ENCODE assay signal across 27 cellular contexts in genomic region chr14:34065222-34065621, GRCh38.
"Had no signal": no experiment of that assay in that cellular context is flagged by ENCODE, and none has a peak within 500 bp of the region (broad histone marks: within the 10 kb centered on the region; RNA-seq: fewer than 3 reads in every experiment).

No MANE protein-coding gene starts in this region.

- H3K36me3 ChIP-seq: esophagus squamous epithelium, gastroesophageal sphincter, lower lobe of right lung, neural progenitor cell, ovary, spleen had no signal

- H3K4me3 Mint-ChIP-seq: dendritic cell treated with granulocyte-macrophage colony-stimulating factor and Interleukin-4, amounts not matched to agents 40 ng/mL and 50 ng/mL, for 4 days; effector memory CD8-positive, alpha-beta T cell; memory B cell; natural killer cell treated with Interleukin-12 subunit alpha and Interleukin-12 subunit beta and Interleukin-15 and Interleukin-18, amount 100 ng/mL, for 72 hours; neural progenitor cell; stimulated activated naive B cell treated with anti-CD40 and anti-IgM and Interleukin-4, amounts not matched to agents 10 μg/mL and 1 μg/mL and 100 μg/mL, for 72 hours; stimulated activated naive CD8-positive, alpha-beta T cell treated with anti-CD3 and anti-CD28 coated beads, Interleukin-15, amount 100 ng/mL, for 72 hours; type B pancreatic cell had no signal

- H3K27ac ChIP-seq: epithelial cell of prostate, esophagus squamous epithelium, lower lobe of right lung, neural progenitor cell, ovary, spleen, testis had no signal

- H3K36me3 Mint-ChIP-seq: memory B cell; natural killer cell treated with Interleukin-12 subunit alpha and Interleukin-12 subunit beta and Interleukin-15 and Interleukin-18, amount 100 ng/mL, for 72 hours; neural progenitor cell; stimulated activated naive B cell treated with anti-CD40 and anti-IgM and Interleukin-4, amounts not matched to agents 10 μg/mL and 1 μg/mL and 100 μg/mL, for 72 hours; type B pancreatic cell had no signal

- H3K4me1 ChIP-seq: lower lobe of right lung, testis had no signal

- H3K27me3 ChIP-seq: gastroesophageal sphincter, ovary, testis had no signal

- ATAC-seq: effector memory CD8-positive, alpha-beta T cell; gastroesophageal sphincter; left lobe of liver; lower lobe of right lung; natural killer cell treated with Interleukin-12 subunit alpha and Interleukin-12 subunit beta and Interleukin-15 and Interleukin-18, amount 100 ng/mL, for 72 hours; sciatic nerve; stimulated activated naive B cell treated with anti-CD40 and anti-IgM and Interleukin-4, amounts not matched to agents 10 μg/mL and 1 μg/mL and 100 μg/mL, for 72 hours; stimulated activated naive CD8-positive, alpha-beta T cell treated with anti-CD3 and anti-CD28 coated beads, Interleukin-15, amount 100 ng/mL, for 72 hours had no signal

- H2AFZ ChIP-seq: neural progenitor cell had no signal

- DNase-seq: effector memory CD8-positive, alpha-beta T cell; esophagus squamous epithelium; foreskin fibroblast; hippocampal formation; kidney glomerular epithelial cell; lower lobe of right lung; midbrain; nucleus accumbens; ovary; spleen; stimulated activated CD4-positive, alpha-beta T cell treated with anti-CD3 and anti-CD28 coated beads, Interleukin-15, amount 100 ng/mL, for 24 hours; stimulated activated CD4-positive, alpha-beta T cell treated with anti-CD3 and anti-CD28 coated beads, Interleukin-1b, Interleukin-23, amount 100 ng/mL, for 48 hours; stimulated activated CD4-positive, alpha-beta T cell treated with anti-CD3 and anti-CD28 coated beads, Interleukin-4, amount 100 ng/mL, for 4 hours; stimulated activated naive B cell treated with anti-CD40 and anti-IgM and Interleukin-4, amounts not matched to agents 10 μg/mL and 1 μg/mL and 100 μg/mL, for 72 hours; stimulated activated naive CD8-positive, alpha-beta T cell treated with anti-CD3 and anti-CD28 coated beads, Interleukin-15, amount 100 ng/mL, for 72 hours; testis had no signal

- H3K27ac Mint-ChIP-seq: dendritic cell treated with granulocyte-macrophage colony-stimulating factor and Interleukin-4, amounts not matched to agents 40 ng/mL and 50 ng/mL, for 4 days; effector memory CD8-positive, alpha-beta T cell; memory B cell; natural killer cell treated with Interleukin-12 subunit alpha and Interleukin-12 subunit beta and Interleukin-15 and Interleukin-18, amount 100 ng/mL, for 72 hours; neural progenitor cell; stimulated activated naive B cell treated with anti-CD40 and anti-IgM and Interleukin-4, amounts not matched to agents 10 μg/mL and 1 μg/mL and 100 μg/mL, for 72 hours; stimulated activated naive CD8-positive, alpha-beta T cell treated with anti-CD3 and anti-CD28 coated beads, Interleukin-15, amount 100 ng/mL, for 72 hours; type B pancreatic cell had no signal

- H3K9ac ChIP-seq: neural progenitor cell had no signal

- FAIRE-seq: islet of Langerhans, urothelium cell line had no signal

- H3K4me2 ChIP-seq: neural progenitor cell had no signal

- H3K4me3 ChIP-seq: esophagus squamous epithelium, gastroesophageal sphincter, lower lobe of right lung, neural progenitor cell, ovary, spleen, testis had no signal

- H3K9me3 Mint-ChIP-seq: dendritic cell treated with granulocyte-macrophage colony-stimulating factor and Interleukin-4, amounts not matched to agents 40 ng/mL and 50 ng/mL, for 4 days; effector memory CD8-positive, alpha-beta T cell; natural killer cell treated with Interleukin-12 subunit alpha and Interleukin-12 subunit beta and Interleukin-15 and Interleukin-18, amount 100 ng/mL, for 72 hours; neural progenitor cell; stimulated activated naive CD8-positive, alpha-beta T cell treated with anti-CD3 and anti-CD28 coated beads, Interleukin-15, amount 100 ng/mL, for 72 hours had no signal

- H3K9me3 ChIP-seq: esophagus squamous epithelium, gastroesophageal sphincter, lower lobe of right lung, ovary, spleen, testis had no signal
